Comparison of ENCODE assay signal across 17 cellular contexts in genomic region chr11:86453290-86454030, GRCh38.
A peak's percentile ranks its signal among the peaks of the same experiment; 100 is the strongest.
DNase-seq lines count a peak whose midpoint lies in the region; ATAC-seq, FAIRE-seq and TF ChIP-seq lines count a peak whose summit lies in the region.
"Had no signal": no experiment of that assay in that cellular context is flagged by ENCODE, and none has a peak within 500 bp of the region (broad histone marks: within the 10 kb centered on the region; RNA-seq: fewer than 3 reads in every experiment).

No MANE protein-coding gene starts in this region.

- no peaks in the 10 kb centered on the region for H3K36me3 ChIP-seq in H7 (replicated peaks; ENCODE audit: control insufficient read depth, insufficient read depth, low read length)
- H3K36me3 ChIP-seq: suprapubic skin had no signal

- no peak overlapping the region for H3K27ac Mint-ChIP-seq in activated naive CD4-positive, alpha-beta T cell treated with anti-CD3 and anti-CD28 coated beads, Interleukin-2, amount 50 U/mL, for 72 hours
- H3K27ac Mint-ChIP-seq: activated CD4-positive, alpha-beta T cell treated with anti-CD3 and anti-CD28 coated beads, Interleukin-2, amount 10 ng/mL, durations not matched to agents 7 days and 5 days; activated naive CD4-positive, alpha-beta T cell treated with anti-CD3 and anti-CD28 coated beads for 36 hours; brain had no signal

- H3K4me3 ChIP-seq in H7 (ENCODE audit: insufficient read depth, low read depth, low read length), result no peak overlapping the region
- H3K4me3 ChIP-seq: dorsolateral prefrontal cortex, SK-N-MC, suprapubic skin had no signal

- no peak for ATAC-seq in activated naive CD4-positive, alpha-beta T cell treated with anti-CD3 and anti-CD28 coated beads, Interleukin-2, amount 50 U/mL, for 72 hours

- TF ChIP-seq CTCF in D721Med (IDR thresholded peaks at IDR 0.05; ENCODE audit: insufficient read depth, missing control alignments) (peak; percentile 5), VCaP (conservative IDR thresholded peaks at IDR 0.05) (peak; percentile 21; the same call in 1 of the 2 replicates)

- H3K36me3 Mint-ChIP-seq in activated naive CD4-positive, alpha-beta T cell treated with anti-CD3 and anti-CD28 coated beads, Interleukin-2, amount 50 U/mL, for 72 hours, result peaks cover 0 to 4% of the 10 kb centered on the region in 2 donors
- H3K36me3 Mint-ChIP-seq: brain had no signal

- no peaks in the 10 kb centered on the region for H3K9me3 Mint-ChIP-seq in activated naive CD4-positive, alpha-beta T cell treated with anti-CD3 and anti-CD28 coated beads, Interleukin-2, amount 50 U/mL, for 72 hours
- H3K9me3 Mint-ChIP-seq: activated CD4-positive, alpha-beta T cell treated with anti-CD3 and anti-CD28 coated beads, Interleukin-2, amount 10 ng/mL, durations not matched to agents 7 days and 5 days; activated naive CD4-positive, alpha-beta T cell treated with anti-CD3 and anti-CD28 coated beads for 36 hours; brain had no signal

- H3K27ac ChIP-seq in VCaP, result no peak overlapping the region
- H3K27ac ChIP-seq: dorsolateral prefrontal cortex, SK-N-MC, suprapubic skin had no signal

- intact Hi-C loops in head of caudate nucleus (cut with DNase I), result no loop called here

- DNase-seq in D721Med (ENCODE audit: insufficient read length, low spot score) (no peak), H7 (peak; percentile 38), head of caudate nucleus (peak in 33 of 42 donors; percentile 16 to 91 (median 59)), SKM-1 treated with dmso at 0.1 percent for 144 hours (lab: John Stamatoyannopoulos, UW; ENCODE audit: unreplicated experiment) (no peak), HUDEP-2 (lab: John Stamatoyannopoulos, UW; ENCODE audit: unreplicated experiment in 76 of 76) (no peak)
- no peak for DNase-seq in activated naive CD4-positive, alpha-beta T cell treated with anti-CD3 and anti-CD28 coated beads, Interleukin-2, amount 50 U/mL, for 72 hours (ENCODE audit: low spot score in 2 of 2)
- DNase-seq: activated CD4-positive, alpha-beta T cell treated with anti-CD3 and anti-CD28 coated beads, Interleukin-2, amount 10 ng/mL, durations not matched to agents 7 days and 5 days; activated naive CD4-positive, alpha-beta T cell treated with anti-CD3 and anti-CD28 coated beads for 36 hours; activated T-cell treated with anti-CD3 and anti-CD28 coated beads for 4 hours; AML-193; dorsolateral prefrontal cortex; NCI-H187; stimulated activated CD4-positive, alpha-beta T cell treated with anti-CD3 and anti-CD28 coated beads, Interleukin-2, amount 100 ng/mL, for 48 hours had no signal

- no peak for FAIRE-seq in D721Med (lab: Jason Lieb, UNC)

- no peaks in the 10 kb centered on the region for H3K27me3 ChIP-seq in H7 (ENCODE audit: control insufficient read depth, insufficient read depth, low read length)
- H3K27me3 ChIP-seq: dorsolateral prefrontal cortex, suprapubic skin had no signal

Comparison
In these comparisons a context has a peak if more than half of its experiments do, and no peak if none do; other contexts are left out.
1. DNase-seq: peak in H7 (single experiment) and head of caudate nucleus (33 of 42); none in D721Med (single experiment), SKM-1 treated with dmso at 0.1 percent for 144 hours (single experiment), HUDEP-2 (0 of 76) and activated naive CD4-positive, alpha-beta T cell treated with anti-CD3 and anti-CD28 coated beads, Interleukin-2, amount 50 U/mL, for 72 hours (0 of 2).